25 cellular contexts compared by ENCODE assay signal in genomic region chr16:2081685-2082084, GRCh38. TPM values are rescaled to one million over a fixed set of nuclear protein-coding genes. Genes with fewer than 3 reads are reported as not detected.
DNase-seq lines count a peak whose midpoint lies in the region; ATAC-seq and TF ChIP-seq lines count a peak whose summit lies in the region.
"Had no signal": no experiment of that assay in that cellular context is flagged by ENCODE, and none has a peak within 500 bp of the region (broad histone marks: within the 10 kb centered on the region; RNA-seq: fewer than 3 reads in every experiment).

No MANE protein-coding gene starts in this region.

- H3K36me3 ChIP-seq in WERI-Rb-1, result peaks cover 63% of the 10 kb centered on the region
- peaks cover 3% of the 10 kb centered on the region for H3K36me3 ChIP-seq in endocrine pancreas (ENCODE audit: control insufficient read depth, insufficient read depth, low read length)
- peaks cover 2 to 43% (median 8%) of the 10 kb centered on the region in 4 donors for H3K36me3 ChIP-seq in liver (ENCODE audit: control insufficient read depth in 4 of 4, insufficient read depth in 3 of 4, low read depth in 1 of 4, low read length in 3 of 4)
- H3K36me3 ChIP-seq in testis (ENCODE audit: low read depth, missing control alignments), result no peaks in the 10 kb centered on the region

- ATAC-seq in GM19023 (IDR thresholded peaks at IDR 0.05; ENCODE audit: unreplicated experiment) (no peak), HG03520 (IDR thresholded peaks at IDR 0.05; ENCODE audit: unreplicated experiment) (no peak)
- ATAC-seq: activated CD8-positive, alpha-beta memory T cell treated with anti-CD3 and anti-CD28 coated beads, Interleukin-2, amount 10 ng/mL, durations not matched to agents 7 days and 5 days; activated T-helper 17 cell treated with anti-CD3 and anti-CD28 coated beads, Interleukin-2, amount 50 U/mL, for 72 hours; naive thymus-derived CD4-positive, alpha-beta T cell had no signal

- H3K27ac ChIP-seq in WERI-Rb-1 (0 out of 2 replicates have a peak overlapping the region, but pooled peaks have one; percentile 4), liver (ENCODE audit: low read depth in 1 of 2, low read length in 2 of 2) (peak overlapping the region; percentile 33 to 48), testis (peak overlapping the region; percentile 48 to 54)
- H3K27ac ChIP-seq: foreskin keratinocyte, parathyroid adenoma had no signal

- H3K27me3 ChIP-seq in WERI-Rb-1 (ENCODE audit: insufficient read depth, low read depth, severe bottlenecking) (no peaks in the 10 kb centered on the region), endocrine pancreas (ENCODE audit: control insufficient read depth, insufficient read depth, low read length) (no peaks in the 10 kb centered on the region), liver (ENCODE audit: control insufficient read depth in 4 of 4, insufficient read depth in 4 of 4, low read length in 3 of 4) (no peaks in the 10 kb centered on the region), testis (no peaks in the 10 kb centered on the region)
- H3K27me3 ChIP-seq: foreskin keratinocyte had no signal

- H3K9ac ChIP-seq in endocrine pancreas (ENCODE audit: control insufficient read depth, insufficient read depth, low read length) (peak overlapping the region; percentile 35), liver (ENCODE audit: low read depth in 1 of 2, low read length in 2 of 2) (no peak overlapping the region)
- H3K9ac ChIP-seq: parathyroid adenoma had no signal

- TF ChIP-seq CTCF in WERI-Rb-1 (IDR thresholded peaks at IDR 0.05; ENCODE audit: low read depth, low read length) (no peak), liver (IDR thresholded peaks at IDR 0.05; ENCODE audit: low read depth, low read length, missing input control) (no peak), testis (IDR thresholded peaks at IDR 0.05) (no peak)

- H3K4me3 ChIP-seq in WERI-Rb-1 (ENCODE audit: low read depth, low read length) (no peak overlapping the region), endocrine pancreas (ENCODE audit: control insufficient read depth, insufficient read depth, low read length) (no peak overlapping the region), liver (ENCODE audit: low read depth in 1 of 3, low read length in 3 of 3) (no peak overlapping the region), testis (no peak overlapping the region)

- TF ChIP-seq RAD21 in liver (IDR thresholded peaks at IDR 0.05), result no peak

- TF ChIP-seq POLR2A in testis (IDR thresholded peaks at IDR 0.05), result no peak

- intact Hi-C loops in testis (cut with DNase I; ENCODE audit: low total_unique reads), result loop anchor here (10.0 kb wide), 1 partner anchor 57 kb away; the partner anchor contains the start of gene NHERF2

- H3K9me3 ChIP-seq in WERI-Rb-1 (ENCODE audit: severe bottlenecking) (no peaks in the 10 kb centered on the region), endocrine pancreas (ENCODE audit: control insufficient read depth, low read length) (no peaks in the 10 kb centered on the region), liver (ENCODE audit: control insufficient read depth in 4 of 4, low read length in 3 of 4) (no peaks in the 10 kb centered on the region), testis (no peaks in the 10 kb centered on the region)

- DNase-seq in WERI-Rb-1, result no peak
- no peak for DNase-seq in testis
- no peak for DNase-seq in activated CD4-positive, alpha-beta T cell treated with anti-CD3 and anti-CD28 coated beads for 4 hours
- DNase-seq: activated CD4-positive, alpha-beta T cell treated with anti-CD3 and anti-CD28 coated beads for 1 hour; activated CD8-positive, alpha-beta memory T cell treated with anti-CD3 and anti-CD28 coated beads, Interleukin-2, amount 10 ng/mL, durations not matched to agents 7 days and 5 days; activated naive CD8-positive, alpha-beta T cell treated with anti-CD3 and anti-CD28 coated beads, Interleukin-2, amount 10 ng/mL, durations not matched to agents 7 days and 5 days; cortex of kidney; DND-41; hypothalamus; islet precursor cell; Kasumi-1; mesendoderm; naive thymus-derived CD4-positive, alpha-beta T cell; NCI-H1105; NCI-H524 treated with DMSO at 0.1 percent for 48 hours; stimulated activated CD4-positive, alpha-beta T cell treated with anti-CD3 and anti-CD28 coated beads, Interleukin-2, amount 100 ng/mL, for 24 hours; stimulated activated naive CD4-positive, alpha-beta T cell; trophoblast cell had no signal

- H3K4me1 ChIP-seq in endocrine pancreas (ENCODE audit: control insufficient read depth, insufficient read depth, low read length), result no peaks in the 10 kb centered on the region
- peaks cover 2 to 28% (median 12%) of the 10 kb centered on the region in 4 donors for H3K4me1 ChIP-seq in liver (ENCODE audit: control insufficient read depth in 4 of 4, insufficient read depth in 4 of 4, low read length in 3 of 4)
- H3K4me1 ChIP-seq in testis, result peaks cover 12% of the 10 kb centered on the region
- H3K4me1 ChIP-seq: foreskin keratinocyte, parathyroid adenoma had no signal

- WGBS in liver, result 85% methylated on average over 17 of the region's 17 CpGs
- 69 to 80% methylated on average over 2 to 17 of the region's 17 CpGs for whole genome bisulfite sequencing in testis, 2 donors

TF ChIP-seq in liver, 16 proteins besides CTCF, POLR2A, EP300 and RAD21:
- no peak for TF ChIP-seq NR2F2 (IDR thresholded peaks at IDR 0.05)
- no peak for TF ChIP-seq EGR1 (IDR thresholded peaks at IDR 0.05; ENCODE audit: low read depth in 2 of 2)
- TF ChIP-seq TAF1 (conservative IDR thresholded peaks at IDR 0.05), result no peak
- TF ChIP-seq HNF4A (conservative IDR thresholded peaks at IDR 0.05), result no peak
- no peak for TF ChIP-seq YY1 (IDR thresholded peaks at IDR 0.05)
- no peak for TF ChIP-seq GABPA (IDR thresholded peaks at IDR 0.05 in 1 of 2, conservative IDR thresholded peaks at IDR 0.05 in 1 of 2)
- no peak for TF ChIP-seq REST (IDR thresholded peaks at IDR 0.05)
- TF ChIP-seq HNF4G (IDR thresholded peaks at IDR 0.05), result no peak
- TF ChIP-seq FOXA1 (IDR thresholded peaks at IDR 0.05), result no peak

RNA-seq across cellular contexts. Expression of gene TSC2, which starts 33.9 kb away (rescaled TPM):
- 10 to 100 TPM; 28.3 to 51.2 TPM for total RNA-seq in liver
- polyA plus RNA-seq in liver, result 10 to 100 TPM; 23.3 to 29.1 TPM
- total RNA-seq in testis, result 100 to 1,000 TPM; 222 to 271 TPM
- polyA plus RNA-seq in testis (ENCODE audit: insufficient read depth, low read depth, low replicate concordance), result 136 TPM

RNA-seq across cellular contexts. Expression of gene NTHL1, which starts 34.1 kb away (rescaled TPM):
- 10 to 100 TPM; 10.4 to 12.7 TPM for total RNA-seq in liver
- 100 to 1,000 TPM in 1 of 2 donors, 10 to 100 TPM in 1; 25.4 to 166 TPM for polyA plus RNA-seq in liver
- 10 to 100 TPM; 24.6 to 35.6 TPM for total RNA-seq in testis
- 18.0 TPM for polyA plus RNA-seq in testis (ENCODE audit: insufficient read depth, low read depth, low replicate concordance)

RNA-seq across cellular contexts. Expression of gene PKD1, which starts 54.0 kb away (rescaled TPM):
- 10 to 100 TPM; 30.6 to 58.4 TPM for total RNA-seq in liver
- polyA plus RNA-seq in liver, result 10 to 100 TPM in 1 of 2 donors, 1 to 10 TPM in 1; 8.0 to 20.6 TPM
- total RNA-seq in testis, result 100 to 1,000 TPM; 323 to 337 TPM
- 83.4 TPM for polyA plus RNA-seq in testis (ENCODE audit: insufficient read depth, low read depth, low replicate concordance)

RNA-seq across cellular contexts. Expression of gene NHERF2, which starts 55.0 kb away (rescaled TPM):
- total RNA-seq in liver, result 10 to 100 TPM; 36.6 to 85.8 TPM
- 100 to 1,000 TPM in 1 of 2 donors, 10 to 100 TPM in 1; 62.4 to 205 TPM for polyA plus RNA-seq in liver
- total RNA-seq in testis, result 10 to 100 TPM; 54.1 to 59.9 TPM
- 50.6 TPM for polyA plus RNA-seq in testis (ENCODE audit: insufficient read depth, low read depth, low replicate concordance)

Comparison
In these comparisons a context has a peak if more than half of its experiments do, and no peak if none do; other contexts are left out.
1. RNA of gene TSC2, which starts 33.9 kb away (total RNA-seq): 222 to 271 TPM in testis; 28.3 to 51.2 TPM in liver; every median in the first group is over 4 times any median in the second.
2. RNA of gene PKD1, which starts 54.0 kb away (total RNA-seq): 323 to 337 TPM in testis; 30.6 to 58.4 TPM in liver; every median in the first group is over 4 times any median in the second.
3. Peak in every context shown above with its lines, with median percentiles within 50 percentile points of each other: H3K27ac ChIP-seq.